In the genomic region with DNA sequence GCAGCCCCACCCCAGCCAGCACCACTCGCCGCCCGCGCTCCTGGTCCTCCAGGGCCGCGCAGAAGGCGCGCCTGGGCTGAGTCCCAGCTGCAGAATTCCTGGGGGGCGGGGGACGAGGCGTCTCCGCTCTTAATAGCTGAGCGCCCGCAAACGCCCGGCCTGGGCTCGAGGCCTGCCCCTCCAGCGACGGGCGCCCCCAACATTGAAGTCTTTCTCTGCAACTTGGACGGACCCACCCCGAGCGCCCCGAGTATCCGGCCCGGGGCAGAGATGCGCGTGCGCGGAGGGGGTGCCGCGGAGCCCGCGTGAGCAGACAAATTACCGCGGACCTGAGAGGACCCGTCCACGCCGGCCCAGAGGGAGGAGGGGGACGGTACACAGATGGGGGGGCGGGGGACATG, we compare ENCODE assay signal across 9 cellular contexts. TPM values are rescaled to one million over a fixed set of nuclear protein-coding genes. Genes with fewer than 3 reads are reported as not detected.
DNase-seq lines count a peak whose midpoint lies in the region; ATAC-seq, FAIRE-seq and TF ChIP-seq lines count a peak whose summit lies in the region.
"Had no signal": no experiment of that assay in that cellular context is flagged by ENCODE, and none has a peak within 500 bp of the region (broad histone marks: within the 10 kb centered on the region; RNA-seq: fewer than 3 reads in every experiment).

No MANE protein-coding gene starts in this region.

- H2AFZ ChIP-seq in neural cell (ENCODE audit: low read depth, low read length): no peak overlapping the region

- TF ChIP-seq CTCF in WERI-Rb-1 (IDR thresholded peaks at IDR 0.05; ENCODE audit: low read depth, low read length): no peak
- no peak for TF ChIP-seq CTCF in neural cell (IDR thresholded peaks at IDR 0.05; ENCODE audit: poor library complexity, severe bottlenecking)

- no peaks in the 10 kb centered on the region for H3K9me2 ChIP-seq in neural cell (ENCODE audit: insufficient read depth, low read length)

- DNase-seq in EL: peak; percentile 44
- DNase-seq in WERI-Rb-1: no peak
- no peak for DNase-seq in epithelial cell of prostate (ENCODE audit: low read depth, low spot score)
- DNase-seq in OCI-M1 (lab: John Stamatoyannopoulos, UW): no peak
- no peak for DNase-seq in NK-92 (lab: John Stamatoyannopoulos, UW; ENCODE audit: unreplicated experiment)
- DNase-seq in GM12892 (ENCODE audit: insufficient read length): no peak

- no peak for TF ChIP-seq RAD21 in neural cell (conservative IDR thresholded peaks at IDR 0.05)

- no peaks in the 10 kb centered on the region for H4K20me1 ChIP-seq in neural cell (ENCODE audit: insufficient read depth)

- no peak for FAIRE-seq in GM12892 (lab: Jason Lieb, UNC)

- H3K9ac ChIP-seq in neural cell (ENCODE audit: low read length): no peak overlapping the region
- H3K9ac ChIP-seq: KMS-11 had no signal

- ATAC-seq in HG02938 (IDR thresholded peaks at IDR 0.05; ENCODE audit: unreplicated experiment): no peak

- TF ChIP-seq POLR2A in GM12892 (IDR thresholded peaks at IDR 0.05; ENCODE audit: low read depth, low read length): no peak

- H3K9me3 ChIP-seq in WERI-Rb-1 (ENCODE audit: severe bottlenecking): no peaks in the 10 kb centered on the region
- H3K9me3 ChIP-seq in neural cell (ENCODE audit: low read length): no peaks in the 10 kb centered on the region

- H3K27me3 ChIP-seq in WERI-Rb-1 (ENCODE audit: insufficient read depth, low read depth, severe bottlenecking): no peaks in the 10 kb centered on the region
- peaks cover 25% of the 10 kb centered on the region for H3K27me3 ChIP-seq in neural cell (ENCODE audit: insufficient read depth, low read depth, low read length)

- H3K27ac ChIP-seq in WERI-Rb-1: peak overlapping the region; percentile 99
- H3K27ac ChIP-seq in epithelial cell of prostate: peak overlapping the region; percentile 44
- no peak overlapping the region for H3K27ac ChIP-seq in neural cell (ENCODE audit: low read length)
- H3K27ac ChIP-seq: KMS-11 had no signal

- peak overlapping the region; percentile 75 for H3K4me3 ChIP-seq in WERI-Rb-1 (ENCODE audit: low read depth, low read length)
- peak overlapping the region; percentile 54 for H3K4me3 ChIP-seq in neural cell (ENCODE audit: low read length)

- H3K36me3 ChIP-seq in WERI-Rb-1 (no peaks in the 10 kb centered on the region), neural cell (ENCODE audit: insufficient read depth, low read length) (no peaks in the 10 kb centered on the region)

- no peaks in the 10 kb centered on the region for H3F3A ChIP-seq in neural cell (ENCODE audit: insufficient read depth, low read length, poor library complexity, severe bottlenecking)

- no peak overlapping the region for H3K4me2 ChIP-seq in neural cell (ENCODE audit: low read length)
- H3K4me2 ChIP-seq: KMS-11 had no signal

- no peak for TF ChIP-seq EP300 in neural cell (conservative IDR thresholded peaks at IDR 0.05; ENCODE audit: poor library complexity, severe bottlenecking)

- H3K79me2 ChIP-seq in neural cell (replicated peaks; ENCODE audit: insufficient read depth, low read length): no peaks in the 10 kb centered on the region

TF ChIP-seq in neural cell, 6 proteins besides CTCF, POLR2A, EP300 and RAD21:
- TF ChIP-seq, protein P1, sequence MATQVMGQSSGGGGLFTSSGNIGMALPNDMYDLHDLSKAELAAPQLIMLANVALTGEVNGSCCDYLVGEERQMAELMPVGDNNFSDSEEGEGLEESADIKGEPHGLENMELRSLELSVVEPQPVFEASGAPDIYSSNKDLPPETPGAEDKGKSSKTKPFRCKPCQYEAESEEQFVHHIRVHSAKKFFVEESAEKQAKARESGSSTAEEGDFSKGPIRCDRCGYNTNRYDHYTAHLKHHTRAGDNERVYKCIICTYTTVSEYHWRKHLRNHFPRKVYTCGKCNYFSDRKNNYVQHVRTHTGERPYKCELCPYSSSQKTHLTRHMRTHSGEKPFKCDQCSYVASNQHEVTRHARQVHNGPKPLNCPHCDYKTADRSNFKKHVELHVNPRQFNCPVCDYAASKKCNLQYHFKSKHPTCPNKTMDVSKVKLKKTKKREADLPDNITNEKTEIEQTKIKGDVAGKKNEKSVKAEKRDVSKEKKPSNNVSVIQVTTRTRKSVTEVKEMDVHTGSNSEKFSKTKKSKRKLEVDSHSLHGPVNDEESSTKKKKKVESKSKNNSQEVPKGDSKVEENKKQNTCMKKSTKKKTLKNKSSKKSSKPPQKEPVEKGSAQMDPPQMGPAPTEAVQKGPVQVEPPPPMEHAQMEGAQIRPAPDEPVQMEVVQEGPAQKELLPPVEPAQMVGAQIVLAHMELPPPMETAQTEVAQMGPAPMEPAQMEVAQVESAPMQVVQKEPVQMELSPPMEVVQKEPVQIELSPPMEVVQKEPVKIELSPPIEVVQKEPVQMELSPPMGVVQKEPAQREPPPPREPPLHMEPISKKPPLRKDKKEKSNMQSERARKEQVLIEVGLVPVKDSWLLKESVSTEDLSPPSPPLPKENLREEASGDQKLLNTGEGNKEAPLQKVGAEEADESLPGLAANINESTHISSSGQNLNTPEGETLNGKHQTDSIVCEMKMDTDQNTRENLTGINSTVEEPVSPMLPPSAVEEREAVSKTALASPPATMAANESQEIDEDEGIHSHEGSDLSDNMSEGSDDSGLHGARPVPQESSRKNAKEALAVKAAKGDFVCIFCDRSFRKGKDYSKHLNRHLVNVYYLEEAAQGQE (IDR thresholded peaks at IDR 0.05; ENCODE audit: borderline replicate concordance): no peak
- TF ChIP-seq SMC3 (conservative IDR thresholded peaks at IDR 0.05; ENCODE audit: poor library complexity) (no peak), TAF1 (IDR thresholded peaks at IDR 0.05; ENCODE audit: low read depth) (no peak), EZH2 (IDR thresholded peaks at IDR 0.05; ENCODE audit: borderline replicate concordance, insufficient read depth, low read length, poor library complexity, severe bottlenecking) (no peak), MXI1 (conservative IDR thresholded peaks at IDR 0.05; ENCODE audit: poor library complexity, severe bottlenecking) (no peak), POLR2AphosphoS5 (IDR thresholded peaks at IDR 0.05) (no peak)

RNA-seq across cellular contexts. Expression of a gene that starts 6.7 kb away (rescaled TPM):
- 14.0 and 21.8 TPM in 2 replicates for polyA plus RNA-seq in neural cell
- 25.6 and 26.2 TPM in 2 replicates for polyA minus RNA-seq in neural cell
- polyA plus RNA-seq in GM12892 (2012; ENCODE audit: missing spikeins): not detected
